ENCODE assay signal across 8 cellular contexts in genomic region chr7:47580811-47581331, GRCh38. TPM values are rescaled to one million over a fixed set of nuclear protein-coding genes. Genes with fewer than 3 reads are reported as not detected.
DNase-seq lines count a peak whose midpoint lies in the region; ATAC-seq and TF ChIP-seq lines count a peak whose summit lies in the region.

No MANE protein-coding gene starts in this region.

- peak overlapping the region; percentile 99 for H2BK5ac ChIP-seq in trophoblast cell (ENCODE audit: low read depth, low read length, poor library complexity)

- peak overlapping the region; percentile 5 for H2AK5ac ChIP-seq in trophoblast cell (ENCODE audit: low read length)

- H3K9me3 ChIP-seq in Peyer's patch (no peaks in the 10 kb centered on the region), trophoblast cell (ENCODE audit: insufficient read depth, low read depth, low read length) (no peaks in the 10 kb centered on the region)

- peak overlapping the region; percentile 85 to 94 (median 88) for H3K27ac ChIP-seq in Peyer's patch
- peak overlapping the region; percentile 94 for H3K27ac ChIP-seq in trophoblast cell (ENCODE audit: low read depth, low read length)

- H2BK120ac ChIP-seq in trophoblast cell (ENCODE audit: insufficient read depth, low read length, poor library complexity): peak overlapping the region; percentile 18

- H4K91ac ChIP-seq in trophoblast cell (ENCODE audit: low read depth, low read length): peak overlapping the region; percentile 97

- H2AFZ ChIP-seq in trophoblast cell (ENCODE audit: insufficient read depth, low read length, poor library complexity): peak overlapping the region; percentile 12

- peak in 1 of 6 experiments; percentile 6 for TF ChIP-seq CTCF in Peyer's patch (IDR thresholded peaks at IDR 0.05)
- TF ChIP-seq CTCF in fibroblast of villous mesenchyme (IDR thresholded peaks at IDR 0.05; ENCODE audit: insufficient read depth, low read depth, low read length): peak; percentile 25

- H3K4me1 ChIP-seq in Peyer's patch (peaks cover 0 to 54% (median 19%) of the 10 kb centered on the region in 4 donors), trophoblast cell (ENCODE audit: control insufficient read depth in 1 of 2, insufficient read depth in 2 of 2, low read length in 2 of 2) (peaks cover 43 to 46% of the 10 kb centered on the region in 2 experiments)

- no peak overlapping the region for H3K23ac ChIP-seq in trophoblast cell (ENCODE audit: low read length)

- DNase-seq in ELF-1 (ENCODE audit: low read depth, low spot score) (peak; percentile 59), Peyer's patch (no peak), fibroblast of villous mesenchyme (ENCODE audit: low read depth) (peak; percentile 58), trophoblast cell (no peak), COR-L47 (lab: John Stamatoyannopoulos, UW) (no peak), foreskin melanocyte (no peak)
- DNase-seq in activated CD8-positive, alpha-beta memory T cell treated with anti-CD3 and anti-CD28 coated beads, Interleukin-2, amount 50 U/mL, for 48 hours: no peak

- H3K18ac ChIP-seq in trophoblast cell (ENCODE audit: low read length): peak overlapping the region; percentile 31

- H3K4ac ChIP-seq in trophoblast cell (ENCODE audit: low read depth, low read length): peak overlapping the region; percentile 66

- no peak for TF ChIP-seq POLR2A in Peyer's patch (IDR thresholded peaks at IDR 0.05)

- WGBS in trophoblast cell (ENCODE audit: extremely low coverage, insufficient coverage, insufficient read length): no CpG with 5 or more reads among the region's 15 CpGs

- peak overlapping the region; percentile 97 for H3K9ac ChIP-seq in trophoblast cell (ENCODE audit: low read length)

- peak overlapping the region; percentile 39 for H4K8ac ChIP-seq in trophoblast cell (ENCODE audit: low read depth, low read length)

- peak overlapping the region; percentile 12 for H2BK12ac ChIP-seq in trophoblast cell (ENCODE audit: low read length)

- H3K36me3 ChIP-seq in Peyer's patch (no peaks in the 10 kb centered on the region), trophoblast cell (ENCODE audit: control insufficient read depth in 1 of 2, insufficient read depth in 2 of 2, low read length in 2 of 2) (peaks cover 11 to 12% of the 10 kb centered on the region in 2 experiments)

- H4K12ac ChIP-seq in trophoblast cell (ENCODE audit: low read depth, low read length): peak overlapping the region; percentile 4

- no peak for ATAC-seq in HG03196 (IDR thresholded peaks at IDR 0.05; ENCODE audit: unreplicated experiment)

- H3K4me3 ChIP-seq in Peyer's patch: peak overlapping the region; percentile 71 to 88 (median 74)
- peak overlapping the region; percentile 96 for H3K4me3 ChIP-seq in fibroblast of villous mesenchyme (ENCODE audit: low read depth, low read length)
- H3K4me3 ChIP-seq in trophoblast cell (ENCODE audit: low read depth, low read length): peak overlapping the region; percentile 90

- H3K79me1 ChIP-seq in trophoblast cell (ENCODE audit: low read length): peaks cover 66% of the 10 kb centered on the region

- H3K4me2 ChIP-seq in trophoblast cell (ENCODE audit: low read length): peak overlapping the region; percentile 85

- peaks cover 31% of the 10 kb centered on the region for H3K79me2 ChIP-seq in trophoblast cell (ENCODE audit: control insufficient read depth, insufficient read depth, low read length, poor library complexity)

- H3K27me3 ChIP-seq in Peyer's patch (no peaks in the 10 kb centered on the region), trophoblast cell (ENCODE audit: insufficient read depth, low read length) (no peaks in the 10 kb centered on the region)

- H3K14ac ChIP-seq in trophoblast cell (ENCODE audit: low read length): peak overlapping the region; percentile 54

RNA-seq across cellular contexts. Expression of gene TNS3, which starts 1.0 kb away (rescaled TPM):
- total RNA-seq in Peyer's patch: 100 to 1,000 TPM in 3 of 4 donors, 10 to 100 TPM in 1; 79.5 to 157 (median 112) TPM
- total RNA-seq in fibroblast of villous mesenchyme: 120 and 202 TPM in 2 replicates
- polyA plus RNA-seq in trophoblast cell (2013): 85.9 and 86.5 TPM in 2 replicates

Comparison
In these comparisons a context has a peak if more than half of its experiments do, and no peak if none do; other contexts are left out.
1. DNase-seq: peak in ELF-1 (single experiment) and fibroblast of villous mesenchyme (single experiment); none in Peyer's patch (0 of 3), trophoblast cell (0 of 2), COR-L47 (single experiment), foreskin melanocyte (single experiment) and activated CD8-positive, alpha-beta memory T cell treated with anti-CD3 and anti-CD28 coated beads, Interleukin-2, amount 50 U/mL, for 48 hours (single experiment).
2. Peak in every context shown above with its lines, with median percentiles within 50 percentile points of each other: H3K4me3 ChIP-seq.